Comparison of ENCODE assay signal across 1 cellular context in genomic region chr6:105317607-105318533, GRCh38.
TF ChIP-seq lines count a peak whose summit lies in the region.

No MANE protein-coding gene starts in this region.

TF ChIP-seq in WTC11, 78 proteins besides CTCF, POLR2A, EP300 and RAD21 (continued from another document):
- no peak for TF ChIP-seq AR (CRISPR knock-in tag; IDR thresholded peaks at IDR 0.05)
- TF ChIP-seq ZNF232 (CRISPR knock-in tag; IDR thresholded peaks at IDR 0.05) = no peak
- TF ChIP-seq FOXP1 (CRISPR knock-in tag; IDR thresholded peaks at IDR 0.05; ENCODE audit: borderline replicate concordance) = no peak
- no peak for TF ChIP-seq STAT6 (CRISPR knock-in tag; conservative IDR thresholded peaks at IDR 0.05; ENCODE audit: low read depth)
